14 cellular contexts compared by ENCODE assay signal in genomic region chr2:181376442-181376841, GRCh38.
A peak's percentile ranks its signal among the peaks of the same experiment; 100 is the strongest.
DNase-seq lines count a peak whose midpoint lies in the region; ATAC-seq and TF ChIP-seq lines count a peak whose summit lies in the region.
"Had no signal": no experiment of that assay in that cellular context is flagged by ENCODE, and none has a peak within 500 bp of the region (broad histone marks: within the 10 kb centered on the region; RNA-seq: fewer than 3 reads in every experiment).

No MANE protein-coding gene starts in this region.

- intact Hi-C loops in mucosa of descending colon (cut with DNase I, micrococcal nuclease), result no loop called here
- intact Hi-C loops in colonic mucosa (cut with DNase I), result no loop called here

- peak; percentile 28 for ATAC-seq in mucosa of descending colon
- no peak for ATAC-seq in GM18519 (IDR thresholded peaks at IDR 0.05; ENCODE audit: low FRiP score, unreplicated experiment)
- ATAC-seq: K562, Panc1 had no signal

- H3K27ac ChIP-seq in BLaER1 treated with 17β-estradiol and CSF1 and Interleukin-3, amounts not matched to agents 10 nM and 100 nM, result no peak overlapping the region
- H3K27ac ChIP-seq in colonic mucosa, result no peak overlapping the region

- H3K4me3 ChIP-seq in BLaER1 treated with 17β-estradiol and CSF1 and Interleukin-3, amounts not matched to agents 10 nM and 100 nM, result no peak overlapping the region
- peak overlapping the region; percentile 15; the same call in 1 of the 2 replicates for H3K4me3 ChIP-seq in GM12865 (ENCODE audit: low read depth, low read length)
- no peak overlapping the region for H3K4me3 ChIP-seq in mucosa of descending colon
- H3K4me3 ChIP-seq in colonic mucosa, result no peak overlapping the region
- H3K4me3 ChIP-seq: K562 had no signal

- H4K20me1 ChIP-seq in BLaER1 treated with 17β-estradiol and CSF1 and Interleukin-3, amounts not matched to agents 10 nM and 100 nM, result no peaks in the 10 kb centered on the region

- H3K27me3 ChIP-seq in BLaER1 treated with 17β-estradiol and CSF1 and Interleukin-3, amounts not matched to agents 10 nM and 100 nM, result no peaks in the 10 kb centered on the region
- H3K27me3 ChIP-seq in colonic mucosa, result no peaks in the 10 kb centered on the region

- TF ChIP-seq CTCF in GM12865 (IDR thresholded peaks at IDR 0.05; ENCODE audit: insufficient read depth, low read depth, low read length, missing control alignments) (no peak), mucosa of descending colon (IDR thresholded peaks at IDR 0.05) (no peak), colonic mucosa (IDR thresholded peaks at IDR 0.05) (no peak)

- no peak overlapping the region for H3K9ac ChIP-seq in BLaER1 treated with 17β-estradiol and CSF1 and Interleukin-3, amounts not matched to agents 10 nM and 100 nM
- H3K9ac ChIP-seq in colonic mucosa (ENCODE audit: low read depth in 2 of 2, low read length in 2 of 2), result no peak overlapping the region

- peaks cover 0 to 10% (median 4%) of the 10 kb centered on the region in 11 experiments; a peak in 6 of 22 replicates for H3K9me3 ChIP-seq in BLaER1 treated with 17β-estradiol and CSF1 and Interleukin-3, amounts not matched to agents 10 nM and 100 nM (replicated peaks in 1 of 11)
- H3K9me3 ChIP-seq in mucosa of descending colon, result no peaks in the 10 kb centered on the region
- no peaks in the 10 kb centered on the region for H3K9me3 ChIP-seq in colonic mucosa

- no peaks in the 10 kb centered on the region for H3K36me3 ChIP-seq in BLaER1 treated with 17β-estradiol and CSF1 and Interleukin-3, amounts not matched to agents 10 nM and 100 nM
- H3K36me3 ChIP-seq in mucosa of descending colon (ENCODE audit: low read depth) (no peaks in the 10 kb centered on the region), colonic mucosa (no peaks in the 10 kb centered on the region)

- peak overlapping the region; percentile 22 to 57 (median 46); a peak in 17 of 22 replicates for H3K4me2 ChIP-seq in BLaER1 treated with 17β-estradiol and CSF1 and Interleukin-3, amounts not matched to agents 10 nM and 100 nM

- peaks cover 29 to 47% (median 41%) of the 10 kb centered on the region in 10 experiments for H3K4me1 ChIP-seq in BLaER1 treated with 17β-estradiol and CSF1 and Interleukin-3, amounts not matched to agents 10 nM and 100 nM
- H3K4me1 ChIP-seq in mucosa of descending colon (ENCODE audit: low read depth), result peaks cover 4% of the 10 kb centered on the region
- no peaks in the 10 kb centered on the region for H3K4me1 ChIP-seq in colonic mucosa

- DNase-seq in GM12865 (ENCODE audit: low read depth) (peak; percentile 43), NCI-H69 (lab: John Stamatoyannopoulos, UW) (peak; percentile 16), mucosa of descending colon (no peak), medulla oblongata (ENCODE audit: extremely low spot score) (no peak), colonic mucosa (no peak)
- DNase-seq: DMS 273 treated with DMSO at 0.1 percent for 48 hours, EL, GOT3, NCI-H2029, Right ventricle myocardium superior had no signal

Comparison
In these comparisons a context has a peak if more than half of its experiments do, and no peak if none do; other contexts are left out.
1. DNase-seq: peak in GM12865 (single experiment) and NCI-H69 (single experiment); none in mucosa of descending colon (0 of 3), medulla oblongata (single experiment) and colonic mucosa (single experiment).